Comparison of ENCODE assay signal across 8 cellular contexts in the genomic region with DNA sequence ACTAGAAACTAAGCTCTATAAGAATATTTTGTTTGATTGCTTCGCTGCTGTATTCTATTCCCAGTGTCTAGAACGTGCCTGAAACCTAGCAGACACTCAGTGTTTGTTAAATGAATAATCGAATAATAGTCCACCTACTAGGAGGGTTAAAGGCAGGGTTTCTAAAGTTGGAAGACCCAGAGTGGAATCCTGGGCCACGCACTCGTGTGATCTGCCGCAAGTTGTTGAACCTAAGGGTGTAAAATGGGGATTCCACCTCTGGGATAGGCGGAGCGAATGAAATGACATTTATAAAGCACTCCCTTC. TPM values are rescaled to one million over a fixed set of nuclear protein-coding genes. Genes with fewer than 3 reads are reported as not detected.
DNase-seq lines count a peak whose midpoint lies in the region; ATAC-seq and TF ChIP-seq lines count a peak whose summit lies in the region.

No MANE protein-coding gene starts in this region.

- H3K36me3 ChIP-seq in iPS-20b (ENCODE audit: insufficient read depth, low read depth, low read length), result no peaks in the 10 kb centered on the region
- no peaks in the 10 kb centered on the region for H3K36me3 ChIP-seq in tibial artery

- H3K4me3 Mint-ChIP-seq in activated T-cell treated with anti-CD3 and anti-CD28 coated beads, Interleukin-2, amount 50 U/mL, for 72 hours, result peak overlapping the region; percentile 74 to 99
- H3K4me3 Mint-ChIP-seq in activated T-helper 17 cell treated with anti-CD3 and anti-CD28 coated beads, Interleukin-2, amount 50 U/mL, for 72 hours, result peak overlapping the region; percentile 74

- peak overlapping the region; percentile 53 for H3K27ac Mint-ChIP-seq in activated T-cell treated with anti-CD3 and anti-CD28 coated beads, Interleukin-2, amount 50 U/mL, for 72 hours
- H3K27ac Mint-ChIP-seq in activated T-helper 17 cell treated with anti-CD3 and anti-CD28 coated beads, Interleukin-2, amount 50 U/mL, for 72 hours, result peak overlapping the region; percentile 96

- ATAC-seq in activated T-cell treated with anti-CD3 and anti-CD28 coated beads, Interleukin-2, amount 50 U/mL, for 72 hours (replicated peaks in 1 of 2), result no peak
- no peak for ATAC-seq in activated T-helper 17 cell treated with anti-CD3 and anti-CD28 coated beads, Interleukin-2, amount 50 U/mL, for 72 hours (replicated peaks)

- H3K27ac ChIP-seq in iPS-20b (ENCODE audit: low read length) (no peak overlapping the region), tibial artery (peak overlapping the region; percentile 61 to 75)

- no peaks in the 10 kb centered on the region for H3K9me3 ChIP-seq in iPS-20b (ENCODE audit: insufficient read depth, low read depth, low read length)
- H3K9me3 ChIP-seq in tibial artery, result no peaks in the 10 kb centered on the region

- H3K4me3 ChIP-seq in iPS-20b (ENCODE audit: low read length) (peak overlapping the region; percentile 68), tibial artery (peak overlapping the region; percentile 29 to 90)

- H3K27me3 ChIP-seq in iPS-20b (ENCODE audit: insufficient read depth, low read length) (peaks cover 19% of the 10 kb centered on the region), tibial artery (peaks cover 0 to 4% of the 10 kb centered on the region in 2 donors)

- no peaks in the 10 kb centered on the region for H3K27me3 Mint-ChIP-seq in activated T-cell treated with anti-CD3 and anti-CD28 coated beads, Interleukin-2, amount 50 U/mL, for 72 hours (ENCODE audit: low read depth)
- no peaks in the 10 kb centered on the region for H3K27me3 Mint-ChIP-seq in activated T-helper 17 cell treated with anti-CD3 and anti-CD28 coated beads, Interleukin-2, amount 50 U/mL, for 72 hours

- no peak for DNase-seq in activated T-cell treated with anti-CD3 and anti-CD28 coated beads, Interleukin-2, amount 50 U/mL, for 72 hours
- no peak for DNase-seq in activated T-cell treated with anti-CD3 and anti-CD28 coated beads for 4 hours
- DNase-seq in tibial artery, result no peak
- no peak for DNase-seq in islet precursor cell
- DNase-seq in nucleus accumbens (lab: John Stamatoyannopoulos, UW), result no peak
- no peak for DNase-seq in DMS153 (lab: John Stamatoyannopoulos, UW)

- peaks cover 43% of the 10 kb centered on the region for H3K4me1 Mint-ChIP-seq in activated T-cell treated with anti-CD3 and anti-CD28 coated beads, Interleukin-2, amount 50 U/mL, for 72 hours (ENCODE audit: low read depth)
- H3K4me1 Mint-ChIP-seq in activated T-helper 17 cell treated with anti-CD3 and anti-CD28 coated beads, Interleukin-2, amount 50 U/mL, for 72 hours, result peaks cover 24% of the 10 kb centered on the region

- H3K9ac ChIP-seq in iPS-20b (ENCODE audit: low read depth, low read length), result no peak overlapping the region; the same call in 1 of the 2 replicates

- peaks cover 22% of the 10 kb centered on the region for H3K4me1 ChIP-seq in iPS-20b (ENCODE audit: insufficient read depth, low read length)
- H3K4me1 ChIP-seq in tibial artery, result peaks cover 0 to 26% (median 18%) of the 10 kb centered on the region in 4 donors

- TF ChIP-seq CTCF in tibial artery (IDR thresholded peaks at IDR 0.05), result no peak

- intact Hi-C loops in tibial artery (cut with DNase I; ENCODE audit: low total_unique reads), result no loop called here

- H3K9me3 Mint-ChIP-seq in activated T-cell treated with anti-CD3 and anti-CD28 coated beads, Interleukin-2, amount 50 U/mL, for 72 hours, result no peaks in the 10 kb centered on the region
- H3K9me3 Mint-ChIP-seq in activated T-helper 17 cell treated with anti-CD3 and anti-CD28 coated beads, Interleukin-2, amount 50 U/mL, for 72 hours, result no peaks in the 10 kb centered on the region

- peaks cover 6 to 7% of the 10 kb centered on the region in 2 donors for H3K36me3 Mint-ChIP-seq in activated T-cell treated with anti-CD3 and anti-CD28 coated beads, Interleukin-2, amount 50 U/mL, for 72 hours (ENCODE audit: insufficient read depth in 2 of 2)
- H3K36me3 Mint-ChIP-seq in activated T-helper 17 cell treated with anti-CD3 and anti-CD28 coated beads, Interleukin-2, amount 50 U/mL, for 72 hours (ENCODE audit: low read depth), result peaks cover 39% of the 10 kb centered on the region

RNA-seq across cellular contexts. Expression of gene AGFG2, which starts 0.7 kb away (rescaled TPM):
- 10 to 100 TPM; 35.5 to 53.7 TPM for total RNA-seq in activated T-cell treated with anti-CD3 and anti-CD28 coated beads, Interleukin-2, amount 50 U/mL, for 72 hours
- 10 to 100 TPM; 48.3 to 50.7 TPM for total RNA-seq in activated T-helper 17 cell treated with anti-CD3 and anti-CD28 coated beads, Interleukin-2, amount 50 U/mL, for 72 hours

RNA-seq across cellular contexts. Expression of gene SAP25, which starts 35.4 kb away (rescaled TPM):
- 10 to 100 TPM; 21.4 to 23.4 TPM for total RNA-seq in activated T-cell treated with anti-CD3 and anti-CD28 coated beads, Interleukin-2, amount 50 U/mL, for 72 hours
- total RNA-seq in activated T-helper 17 cell treated with anti-CD3 and anti-CD28 coated beads, Interleukin-2, amount 50 U/mL, for 72 hours, result 10 to 100 TPM in 1 of 2 donors, 1 to 10 TPM in 1; 7.6 to 12.9 TPM

RNA-seq across cellular contexts. Expression of gene LRCH4, which starts 47.6 kb away (rescaled TPM):
- total RNA-seq in activated T-cell treated with anti-CD3 and anti-CD28 coated beads, Interleukin-2, amount 50 U/mL, for 72 hours, result 100 to 1,000 TPM; 144 to 154 TPM
- total RNA-seq in activated T-helper 17 cell treated with anti-CD3 and anti-CD28 coated beads, Interleukin-2, amount 50 U/mL, for 72 hours, result 10 to 100 TPM; 81.1 to 96.4 TPM

RNA-seq across cellular contexts. Expression of gene FBXO24, which starts 47.8 kb away (rescaled TPM):
- 1 to 10 TPM; 2.1 to 3.6 TPM for total RNA-seq in activated T-cell treated with anti-CD3 and anti-CD28 coated beads, Interleukin-2, amount 50 U/mL, for 72 hours
- total RNA-seq in activated T-helper 17 cell treated with anti-CD3 and anti-CD28 coated beads, Interleukin-2, amount 50 U/mL, for 72 hours, result 1 to 10 TPM; 1.5 to 5.6 TPM

RNA-seq across cellular contexts. Expression of gene NYAP1, which starts 54.6 kb away (rescaled TPM):
- under 1 TPM; 0.67 to 0.72 TPM for total RNA-seq in activated T-cell treated with anti-CD3 and anti-CD28 coated beads, Interleukin-2, amount 50 U/mL, for 72 hours
- total RNA-seq in activated T-helper 17 cell treated with anti-CD3 and anti-CD28 coated beads, Interleukin-2, amount 50 U/mL, for 72 hours, result under 1 TPM; 0.15 to 0.19 TPM
